ENCODE assay signal across 15 cellular contexts in the genomic region with DNA sequence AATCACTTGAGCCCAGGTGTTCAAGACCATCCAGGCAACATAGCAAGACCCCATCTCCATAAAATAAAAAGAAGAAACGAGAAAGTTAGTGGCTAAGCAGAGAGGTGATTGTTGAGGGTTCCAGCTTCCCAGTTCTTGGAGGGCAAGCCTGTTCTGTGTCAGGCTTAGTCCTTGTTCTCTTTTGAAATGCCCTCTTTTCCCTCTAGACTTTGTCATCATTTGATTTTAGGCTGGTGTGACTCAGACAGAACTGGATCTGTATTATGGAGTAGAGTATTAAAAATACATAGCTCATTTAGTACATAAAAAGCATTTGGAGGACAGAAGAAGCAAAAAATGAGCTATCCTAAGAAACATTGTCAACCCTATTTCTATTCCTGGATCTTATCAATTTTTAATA.
DNase-seq lines count a peak whose midpoint lies in the region; ATAC-seq and TF ChIP-seq lines count a peak whose summit lies in the region.
"Had no signal": no experiment of that assay in that cellular context is flagged by ENCODE, and none has a peak within 500 bp of the region (broad histone marks: within the 10 kb centered on the region; RNA-seq: fewer than 3 reads in every experiment).

No MANE protein-coding gene starts in this region.

- H3K9me3 ChIP-seq in RWPE2 (ENCODE audit: severe bottlenecking), result no peaks in the 10 kb centered on the region
- no peaks in the 10 kb centered on the region for H3K9me3 ChIP-seq in neural progenitor cell (ENCODE audit: low read depth)

- H3K79me2 ChIP-seq in GM23338 (replicated peaks; ENCODE audit: insufficient read depth) (no peaks in the 10 kb centered on the region), neural progenitor cell (ENCODE audit: low read depth) (no peaks in the 10 kb centered on the region)

- ATAC-seq in GM23338, result no peak
- ATAC-seq in RWPE2 (ENCODE audit: low read depth), result peak; percentile 33; the same call in 1 of the 3 replicates
- ATAC-seq in esophagus mucosa, result peak; percentile 62
- no peak for ATAC-seq in GM21526 (IDR thresholded peaks at IDR 0.05; ENCODE audit: low FRiP score, unreplicated experiment)
- no peak for ATAC-seq in stimulated activated effector memory CD8-positive, alpha-beta T cell treated with anti-CD3 and anti-CD28 coated beads, Interleukin-12 subunit alpha, Interleukin-12 subunit beta, amount 100 ng/mL, for 72 hours

- no peaks in the 10 kb centered on the region for H3K9me2 ChIP-seq in GM23338 (ENCODE audit: insufficient read depth)

- TF ChIP-seq CTCF in GM23338 (conservative IDR thresholded peaks at IDR 0.05; ENCODE audit: low read depth in 2 of 2), result no peak
- TF ChIP-seq CTCF in RWPE2 (IDR thresholded peaks at IDR 0.05; ENCODE audit: poor library complexity, severe bottlenecking), result no peak
- TF ChIP-seq CTCF in neural progenitor cell (IDR thresholded peaks at IDR 0.05), result no peak

- peaks cover 33% of the 10 kb centered on the region for H3K27me3 ChIP-seq in GM23338 (ENCODE audit: insufficient read depth)
- no peaks in the 10 kb centered on the region for H3K27me3 ChIP-seq in RWPE2 (ENCODE audit: insufficient read depth, poor library complexity, severe bottlenecking)
- H3K27me3 ChIP-seq in neural progenitor cell, result no peaks in the 10 kb centered on the region

- H3F3A ChIP-seq in GM23338 (replicated peaks; ENCODE audit: low read depth) (no peaks in the 10 kb centered on the region), neural progenitor cell (ENCODE audit: low read depth) (peaks cover 18% of the 10 kb centered on the region)

- no peak overlapping the region for H3K4me3 Mint-ChIP-seq in GM23338
- no peak overlapping the region for H3K4me3 Mint-ChIP-seq in neural progenitor cell
- H3K4me3 Mint-ChIP-seq in stimulated activated effector memory CD8-positive, alpha-beta T cell treated with anti-CD3 and anti-CD28 coated beads, Interleukin-12 subunit alpha, Interleukin-12 subunit beta, amount 100 ng/mL, for 72 hours, result no peak overlapping the region

- H3K4me1 ChIP-seq in GM23338 (ENCODE audit: insufficient read depth), result peaks cover 24% of the 10 kb centered on the region
- peaks cover 23% of the 10 kb centered on the region for H3K4me1 ChIP-seq in RWPE2 (ENCODE audit: insufficient read depth, poor library complexity, severe bottlenecking)
- H3K4me1 ChIP-seq in neural progenitor cell, result peaks cover 57% of the 10 kb centered on the region

- no peak overlapping the region for H2AFZ ChIP-seq in GM23338
- H2AFZ ChIP-seq in neural progenitor cell (replicated peaks), result no peak overlapping the region

- H4K20me1 ChIP-seq in GM23338 (replicated peaks; ENCODE audit: insufficient read depth), result 0 out of 2 replicates have a peak, but pooled peaks cover 5% of the 10 kb centered on the region
- no peaks in the 10 kb centered on the region for H4K20me1 ChIP-seq in neural progenitor cell (ENCODE audit: low read depth)

- H3K9me3 Mint-ChIP-seq in GM23338 (no peaks in the 10 kb centered on the region), neural progenitor cell (no peaks in the 10 kb centered on the region)
- no peaks in the 10 kb centered on the region for H3K9me3 Mint-ChIP-seq in stimulated activated effector memory CD8-positive, alpha-beta T cell treated with anti-CD3 and anti-CD28 coated beads, Interleukin-12 subunit alpha, Interleukin-12 subunit beta, amount 100 ng/mL, for 72 hours

- no peak for DNase-seq in GM23338 (ENCODE audit: low spot score)
- no peak for DNase-seq in RWPE2 (ENCODE audit: low spot score)
- DNase-seq in neural progenitor cell (ENCODE audit: low spot score), result no peak
- no peak for DNase-seq in GM19240 (ENCODE audit: insufficient read length, low spot score)
- no peak for DNase-seq in stimulated activated effector memory CD8-positive, alpha-beta T cell treated with anti-CD3 and anti-CD28 coated beads, Interleukin-12 subunit alpha, Interleukin-12 subunit beta, amount 100 ng/mL, for 72 hours (ENCODE audit: low spot score in 2 of 2)
- no peak for DNase-seq in H4 (ENCODE audit: low spot score)
- DNase-seq: COR-L47, NCI-H1092, NCI-H146, NCI-H2081, NCI-H510A, NCI-H82 had no signal

- no peaks in the 10 kb centered on the region for H3K36me3 ChIP-seq in GM23338 (ENCODE audit: insufficient read depth)
- H3K36me3 ChIP-seq in RWPE2 (ENCODE audit: low read depth), result no peaks in the 10 kb centered on the region
- H3K36me3 ChIP-seq in neural progenitor cell, result no peaks in the 10 kb centered on the region

- H3K27ac Mint-ChIP-seq in GM23338, result peak overlapping the region; percentile 22; the same call in 1 of the 2 replicates
- no peak overlapping the region for H3K27ac Mint-ChIP-seq in neural progenitor cell
- H3K27ac Mint-ChIP-seq in stimulated activated effector memory CD8-positive, alpha-beta T cell treated with anti-CD3 and anti-CD28 coated beads, Interleukin-12 subunit alpha, Interleukin-12 subunit beta, amount 100 ng/mL, for 72 hours, result no peak overlapping the region

- H3K4me2 ChIP-seq in GM23338 (0 out of 2 replicates have a peak overlapping the region, but pooled peaks have one; percentile 14), neural progenitor cell (peak overlapping the region; percentile 7)
- H3K4me2 ChIP-seq: KMS-11 had no signal

- H3K4me1 Mint-ChIP-seq in GM23338, result peaks cover 43% of the 10 kb centered on the region
- H3K4me1 Mint-ChIP-seq in neural progenitor cell, result peaks cover 20% of the 10 kb centered on the region
- peaks cover 19% of the 10 kb centered on the region for H3K4me1 Mint-ChIP-seq in stimulated activated effector memory CD8-positive, alpha-beta T cell treated with anti-CD3 and anti-CD28 coated beads, Interleukin-12 subunit alpha, Interleukin-12 subunit beta, amount 100 ng/mL, for 72 hours

- H3K36me3 Mint-ChIP-seq in GM23338 (ENCODE audit: low read depth) (no peaks in the 10 kb centered on the region), neural progenitor cell (no peaks in the 10 kb centered on the region)
- no peaks in the 10 kb centered on the region for H3K36me3 Mint-ChIP-seq in stimulated activated effector memory CD8-positive, alpha-beta T cell treated with anti-CD3 and anti-CD28 coated beads, Interleukin-12 subunit alpha, Interleukin-12 subunit beta, amount 100 ng/mL, for 72 hours

- H3K27me3 Mint-ChIP-seq in GM23338 (ENCODE audit: insufficient read depth, low read depth, poor library complexity), result no peaks in the 10 kb centered on the region
- no peaks in the 10 kb centered on the region for H3K27me3 Mint-ChIP-seq in neural progenitor cell (ENCODE audit: insufficient read depth, low read depth)

- no peak overlapping the region for H3K9ac ChIP-seq in neural progenitor cell
- H3K9ac ChIP-seq: KMS-11 had no signal

- no peak overlapping the region for H3K27ac ChIP-seq in GM23338 (ENCODE audit: low read depth)
- H3K27ac ChIP-seq in RWPE2 (ENCODE audit: poor library complexity, severe bottlenecking), result no peak overlapping the region
- no peak overlapping the region for H3K27ac ChIP-seq in neural progenitor cell
- H3K27ac ChIP-seq: KMS-11 had no signal

- H3K4me3 ChIP-seq in GM23338, result no peak overlapping the region
- no peak overlapping the region for H3K4me3 ChIP-seq in RWPE2 (ENCODE audit: severe bottlenecking)
- H3K4me3 ChIP-seq in neural progenitor cell, result no peak overlapping the region

TF ChIP-seq in GM23338, 12 proteins besides CTCF, POLR2A, EP300 and RAD21 (continues in another document):
- TF ChIP-seq NANOG (IDR thresholded peaks at IDR 0.05; ENCODE audit: borderline replicate concordance), result no peak
- TF ChIP-seq, protein P1, sequence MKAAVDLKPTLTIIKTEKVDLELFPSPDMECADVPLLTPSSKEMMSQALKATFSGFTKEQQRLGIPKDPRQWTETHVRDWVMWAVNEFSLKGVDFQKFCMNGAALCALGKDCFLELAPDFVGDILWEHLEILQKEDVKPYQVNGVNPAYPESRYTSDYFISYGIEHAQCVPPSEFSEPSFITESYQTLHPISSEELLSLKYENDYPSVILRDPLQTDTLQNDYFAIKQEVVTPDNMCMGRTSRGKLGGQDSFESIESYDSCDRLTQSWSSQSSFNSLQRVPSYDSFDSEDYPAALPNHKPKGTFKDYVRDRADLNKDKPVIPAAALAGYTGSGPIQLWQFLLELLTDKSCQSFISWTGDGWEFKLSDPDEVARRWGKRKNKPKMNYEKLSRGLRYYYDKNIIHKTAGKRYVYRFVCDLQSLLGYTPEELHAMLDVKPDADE (IDR thresholded peaks at IDR 0.05), result no peak
- TF ChIP-seq, protein P2, sequence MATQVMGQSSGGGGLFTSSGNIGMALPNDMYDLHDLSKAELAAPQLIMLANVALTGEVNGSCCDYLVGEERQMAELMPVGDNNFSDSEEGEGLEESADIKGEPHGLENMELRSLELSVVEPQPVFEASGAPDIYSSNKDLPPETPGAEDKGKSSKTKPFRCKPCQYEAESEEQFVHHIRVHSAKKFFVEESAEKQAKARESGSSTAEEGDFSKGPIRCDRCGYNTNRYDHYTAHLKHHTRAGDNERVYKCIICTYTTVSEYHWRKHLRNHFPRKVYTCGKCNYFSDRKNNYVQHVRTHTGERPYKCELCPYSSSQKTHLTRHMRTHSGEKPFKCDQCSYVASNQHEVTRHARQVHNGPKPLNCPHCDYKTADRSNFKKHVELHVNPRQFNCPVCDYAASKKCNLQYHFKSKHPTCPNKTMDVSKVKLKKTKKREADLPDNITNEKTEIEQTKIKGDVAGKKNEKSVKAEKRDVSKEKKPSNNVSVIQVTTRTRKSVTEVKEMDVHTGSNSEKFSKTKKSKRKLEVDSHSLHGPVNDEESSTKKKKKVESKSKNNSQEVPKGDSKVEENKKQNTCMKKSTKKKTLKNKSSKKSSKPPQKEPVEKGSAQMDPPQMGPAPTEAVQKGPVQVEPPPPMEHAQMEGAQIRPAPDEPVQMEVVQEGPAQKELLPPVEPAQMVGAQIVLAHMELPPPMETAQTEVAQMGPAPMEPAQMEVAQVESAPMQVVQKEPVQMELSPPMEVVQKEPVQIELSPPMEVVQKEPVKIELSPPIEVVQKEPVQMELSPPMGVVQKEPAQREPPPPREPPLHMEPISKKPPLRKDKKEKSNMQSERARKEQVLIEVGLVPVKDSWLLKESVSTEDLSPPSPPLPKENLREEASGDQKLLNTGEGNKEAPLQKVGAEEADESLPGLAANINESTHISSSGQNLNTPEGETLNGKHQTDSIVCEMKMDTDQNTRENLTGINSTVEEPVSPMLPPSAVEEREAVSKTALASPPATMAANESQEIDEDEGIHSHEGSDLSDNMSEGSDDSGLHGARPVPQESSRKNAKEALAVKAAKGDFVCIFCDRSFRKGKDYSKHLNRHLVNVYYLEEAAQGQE (IDR thresholded peaks at IDR 0.05; ENCODE audit: unreplicated experiment), result no peak

Comparison
In these comparisons a context has a peak if more than half of its experiments do, and no peak if none do; other contexts are left out.
1. ATAC-seq: peak in RWPE2 (single experiment) and esophagus mucosa (single experiment); none in GM23338 (single experiment), GM21526 (single experiment) and stimulated activated effector memory CD8-positive, alpha-beta T cell treated with anti-CD3 and anti-CD28 coated beads, Interleukin-12 subunit alpha, Interleukin-12 subunit beta, amount 100 ng/mL, for 72 hours (single experiment).